ENCODE assay signal across 6 cellular contexts in genomic region chr6:41073968-41074691, GRCh38. TPM values are rescaled to one million over a fixed set of nuclear protein-coding genes. Genes with fewer than 3 reads are reported as not detected.
DNase-seq lines count a peak whose midpoint lies in the region; ATAC-seq and TF ChIP-seq lines count a peak whose summit lies in the region.

No MANE protein-coding gene starts in this region.

- H3K27ac Mint-ChIP-seq in activated T-cell treated with anti-CD3 and anti-CD28 coated beads, Interleukin-2, amount 50 U/mL, for 72 hours, result peak overlapping the region; percentile 97
- H3K27ac Mint-ChIP-seq in naive B cell, result peak overlapping the region; percentile 97 to 99 (median 98)

- H3K4me3 ChIP-seq in astrocyte of the cerebellum (ENCODE audit: low read depth, low read length), result peak overlapping the region; percentile 88

- H3K36me3 Mint-ChIP-seq in activated T-cell treated with anti-CD3 and anti-CD28 coated beads, Interleukin-2, amount 50 U/mL, for 72 hours (ENCODE audit: insufficient read depth in 2 of 2), result peaks cover 5 to 10% of the 10 kb centered on the region in 2 donors
- peaks cover 3 to 4% of the 10 kb centered on the region in 2 donors for H3K36me3 Mint-ChIP-seq in naive B cell

- in situ Hi-C loops in astrocyte of the cerebellum (cut with HindIII; ENCODE audit: low sequenced_read_pairs) (loop anchor here (25.0 kb wide), 1 partner anchor 1712 kb away; no protein-coding TSS in a partner anchor), GM13977 (cut with MboI; ENCODE audit: low pct_unique_long_range_greater_than_20kb, low sequenced_read_pairs, unreplicated experiment) (no loop called here)

- ATAC-seq in activated T-cell treated with anti-CD3 and anti-CD28 coated beads, Interleukin-2, amount 50 U/mL, for 72 hours (replicated peaks in 1 of 2), result no peak
- no peak for ATAC-seq in naive B cell (ENCODE audit: low read depth in 2 of 2)
- no peak for ATAC-seq in HG03354 (IDR thresholded peaks at IDR 0.05; ENCODE audit: poor library complexity, severe bottlenecking, unreplicated experiment)

- DNase-seq in activated T-cell treated with anti-CD3 and anti-CD28 coated beads, Interleukin-2, amount 50 U/mL, for 72 hours, result peak in 1 of 2 donors; percentile 7
- DNase-seq in activated T-cell treated with anti-CD3 and anti-CD28 coated beads, Interleukin-2, amount 50 U/mL, for 1 hour, result no peak
- DNase-seq in astrocyte of the cerebellum (ENCODE audit: low read depth), result no peak
- peak; percentile 12 for DNase-seq in naive B cell
- DNase-seq in GM13977 (ENCODE audit: low spot score), result no peak

- no peaks in the 10 kb centered on the region for H3K27me3 Mint-ChIP-seq in activated T-cell treated with anti-CD3 and anti-CD28 coated beads, Interleukin-2, amount 50 U/mL, for 72 hours (ENCODE audit: low read depth)
- no peaks in the 10 kb centered on the region for H3K27me3 Mint-ChIP-seq in naive B cell

- peaks cover 53% of the 10 kb centered on the region for H3K4me1 Mint-ChIP-seq in activated T-cell treated with anti-CD3 and anti-CD28 coated beads, Interleukin-2, amount 50 U/mL, for 72 hours (ENCODE audit: low read depth)
- peaks cover 34 to 55% (median 44%) of the 10 kb centered on the region in 3 donors for H3K4me1 Mint-ChIP-seq in naive B cell

- H3K9me3 Mint-ChIP-seq in activated T-cell treated with anti-CD3 and anti-CD28 coated beads, Interleukin-2, amount 50 U/mL, for 72 hours, result no peaks in the 10 kb centered on the region
- H3K9me3 Mint-ChIP-seq in naive B cell, result no peaks in the 10 kb centered on the region

- TF ChIP-seq CTCF in astrocyte of the cerebellum (IDR thresholded peaks at IDR 0.05; ENCODE audit: low read depth, low read length, missing control alignments), result no peak
- no peak for TF ChIP-seq CTCF in GM13977 (IDR thresholded peaks at IDR 0.05; ENCODE audit: extremely low read depth, insufficient read depth, missing control alignments)

- peak overlapping the region; percentile 93 to 98 for H3K4me3 Mint-ChIP-seq in activated T-cell treated with anti-CD3 and anti-CD28 coated beads, Interleukin-2, amount 50 U/mL, for 72 hours
- H3K4me3 Mint-ChIP-seq in naive B cell, result peak overlapping the region; percentile 92 to 99 (median 96)

RNA-seq across cellular contexts. Expression of gene NFYA, which starts 1.4 kb away (rescaled TPM):
- total RNA-seq in activated T-cell treated with anti-CD3 and anti-CD28 coated beads, Interleukin-2, amount 50 U/mL, for 72 hours, result 10 to 100 TPM; 32.4 to 34.4 TPM
- 10 to 100 TPM; 23.0 to 47.1 (median 28.9) TPM for polyA plus RNA-seq in naive B cell (ENCODE audit: low read depth in 6 of 6)

RNA-seq across cellular contexts. Expression of gene OARD1, which starts 2.0 kb away (rescaled TPM):
- 10 to 100 TPM; 62.7 to 73.1 TPM for total RNA-seq in activated T-cell treated with anti-CD3 and anti-CD28 coated beads, Interleukin-2, amount 50 U/mL, for 72 hours
- polyA plus RNA-seq in naive B cell (ENCODE audit: low read depth in 6 of 6), result 10 to 100 TPM; 45.8 to 70.6 (median 62.6) TPM

RNA-seq across cellular contexts. Expression of gene APOBEC2, which starts 21.1 kb away (rescaled TPM):
- total RNA-seq in activated T-cell treated with anti-CD3 and anti-CD28 coated beads, Interleukin-2, amount 50 U/mL, for 72 hours, result not detected
- 1 to 10 TPM in 1 of 6 donors, under 1 TPM in 4, not detected in 1; 0.64 to 1.0 (median 0.85) TPM for polyA plus RNA-seq in naive B cell (ENCODE audit: low read depth in 6 of 6)

RNA-seq across cellular contexts. Expression of gene TSPO2, which starts 31.9 kb away (rescaled TPM):
- not detected for total RNA-seq in activated T-cell treated with anti-CD3 and anti-CD28 coated beads, Interleukin-2, amount 50 U/mL, for 72 hours
- polyA plus RNA-seq in naive B cell (ENCODE audit: low read depth in 6 of 6), result not detected

RNA-seq across cellular contexts. Expression of gene UNC5CL, which starts 35.1 kb away (rescaled TPM):
- 1 to 10 TPM; 4.0 to 5.5 TPM for total RNA-seq in activated T-cell treated with anti-CD3 and anti-CD28 coated beads, Interleukin-2, amount 50 U/mL, for 72 hours
- polyA plus RNA-seq in naive B cell (ENCODE audit: low read depth in 6 of 6), result under 1 TPM in 4 of 6 donors, not detected in 2; 0.47 to 0.58 (median 0.49) TPM
